ENCODE assay signal across 22 cellular contexts in genomic region chr4:153622093-153622492, GRCh38.
DNase-seq lines count a peak whose midpoint lies in the region; ATAC-seq and TF ChIP-seq lines count a peak whose summit lies in the region.
"Had no signal": no experiment of that assay in that cellular context is flagged by ENCODE, and none has a peak within 500 bp of the region (broad histone marks: within the 10 kb centered on the region; RNA-seq: fewer than 3 reads in every experiment).

No MANE protein-coding gene starts in this region.

- TF ChIP-seq CTCF in CD4-positive, alpha-beta T cell (IDR thresholded peaks at IDR 0.05), result no peak
- no peak for TF ChIP-seq CTCF in gastroesophageal sphincter (IDR thresholded peaks at IDR 0.05)
- TF ChIP-seq CTCF in upper lobe of left lung (IDR thresholded peaks at IDR 0.05), result no peak
- no peak for TF ChIP-seq CTCF in transverse colon (IDR thresholded peaks at IDR 0.05)

- H3K27me3 ChIP-seq in CD4-positive, alpha-beta T cell (ENCODE audit: control insufficient read depth, insufficient read depth, low read length), result no peaks in the 10 kb centered on the region
- no peaks in the 10 kb centered on the region for H3K27me3 ChIP-seq in gastroesophageal sphincter
- no peaks in the 10 kb centered on the region for H3K27me3 ChIP-seq in upper lobe of left lung
- no peaks in the 10 kb centered on the region for H3K27me3 ChIP-seq in transverse colon
- H3K27me3 ChIP-seq: BE2C, MG63 had no signal

- no peaks in the 10 kb centered on the region for H3K9me3 Mint-ChIP-seq in activated T-cell treated with anti-CD3 and anti-CD28 coated beads, Interleukin-2, amount 50 U/mL, for 24 hours
- no peaks in the 10 kb centered on the region for H3K9me3 Mint-ChIP-seq in CD4-positive, alpha-beta T cell
- H3K9me3 Mint-ChIP-seq: CD14-positive monocyte had no signal

- DNase-seq in activated T-cell treated with anti-CD3 and anti-CD28 coated beads, Interleukin-2, amount 50 U/mL, for 24 hours, result no peak
- DNase-seq in activated T-cell treated with anti-CD3 and anti-CD28 coated beads, Interleukin-2, amount 50 U/mL, for 1 hour, result no peak
- no peak for DNase-seq in CD4-positive, alpha-beta T cell
- DNase-seq in upper lobe of left lung (peak in 1 of 2 donors; percentile 33), transverse colon (no peak), head of caudate nucleus (no peak)
- DNase-seq: 8988T, ACHN, BE2C, DMS153, DND-41, IMR-90, KG1, MG63, NCI-H2029, NCI-H446, NCI-H524 treated with DMSO at 0.1 percent for 48 hours, NCI-H774, PC-3 had no signal

- H3K27me3 Mint-ChIP-seq in activated T-cell treated with anti-CD3 and anti-CD28 coated beads, Interleukin-2, amount 50 U/mL, for 24 hours, result no peaks in the 10 kb centered on the region
- no peaks in the 10 kb centered on the region for H3K27me3 Mint-ChIP-seq in CD4-positive, alpha-beta T cell

- H3K4me3 ChIP-seq in gastroesophageal sphincter, result no peak overlapping the region
- no peak overlapping the region for H3K4me3 ChIP-seq in upper lobe of left lung
- H3K4me3 ChIP-seq in transverse colon, result no peak overlapping the region
- H3K4me3 ChIP-seq: MG63 had no signal

- H3K4me3 Mint-ChIP-seq in activated T-cell treated with anti-CD3 and anti-CD28 coated beads, Interleukin-2, amount 50 U/mL, for 24 hours, result no peak overlapping the region
- H3K4me3 Mint-ChIP-seq in CD4-positive, alpha-beta T cell, result no peak overlapping the region

- POLR2A ChIA-PET in CD4-positive, alpha-beta T cell (lab: Charles Lee), result no interaction called here

- peaks cover 97% of the 10 kb centered on the region for H3K36me3 Mint-ChIP-seq in activated T-cell treated with anti-CD3 and anti-CD28 coated beads, Interleukin-2, amount 50 U/mL, for 24 hours (ENCODE audit: low read depth)
- peaks cover 100% of the 10 kb centered on the region for H3K36me3 Mint-ChIP-seq in CD4-positive, alpha-beta T cell (ENCODE audit: low read depth)

- H3K27ac ChIP-seq in CD4-positive, alpha-beta T cell (ENCODE audit: low read depth, low read length), result no peak overlapping the region
- H3K27ac ChIP-seq in gastroesophageal sphincter (no peak overlapping the region), upper lobe of left lung (no peak overlapping the region), transverse colon (no peak overlapping the region)

- H3K4me1 ChIP-seq in gastroesophageal sphincter, result no peaks in the 10 kb centered on the region
- no peaks in the 10 kb centered on the region for H3K4me1 ChIP-seq in upper lobe of left lung
- no peaks in the 10 kb centered on the region for H3K4me1 ChIP-seq in transverse colon
- H3K4me1 ChIP-seq: BE2C had no signal

- ATAC-seq in CD4-positive, alpha-beta T cell (ENCODE audit: poor library complexity), result no peak
- ATAC-seq in gastroesophageal sphincter (peak; percentile 25), upper lobe of left lung (ENCODE audit: low FRiP score in 2 of 2) (peak; percentile 12 to 48)
- ATAC-seq: HCT116, PC-3 had no signal

- CTCF ChIA-PET in CD4-positive, alpha-beta T cell (lab: Charles Lee), result interaction anchor here (1.2 kb wide), 1 partner anchor 21 kb away, joined by 3 read pairs; no protein-coding TSS in a partner anchor

- in situ Hi-C loops in transverse colon (cut with MboI; ENCODE audit: low pct_ligation_motif_present in 1 of 4, low pct_unique_long_range_greater_than_20kb in 1 of 4, low sequenced_read_pairs in 3 of 4), result no loop called here

- H3K36me3 ChIP-seq in gastroesophageal sphincter (peaks cover 0 to 96% of the 10 kb centered on the region in 2 donors), upper lobe of left lung (peaks cover 6 to 58% (median 45%) of the 10 kb centered on the region in 4 donors), transverse colon (peaks cover 0 to 14% (median 0%) of the 10 kb centered on the region in 4 donors)

- TF ChIP-seq EP300 in gastroesophageal sphincter (IDR thresholded peaks at IDR 0.05), result no peak
- TF ChIP-seq EP300 in upper lobe of left lung (IDR thresholded peaks at IDR 0.05), result no peak
- no peak for TF ChIP-seq EP300 in transverse colon (IDR thresholded peaks at IDR 0.05; ENCODE audit: low read depth)

- TF ChIP-seq POLR2A in gastroesophageal sphincter (IDR thresholded peaks at IDR 0.05) (no peak), upper lobe of left lung (IDR thresholded peaks at IDR 0.05) (no peak), transverse colon (IDR thresholded peaks at IDR 0.05) (no peak)

- H3K27ac Mint-ChIP-seq in activated T-cell treated with anti-CD3 and anti-CD28 coated beads, Interleukin-2, amount 50 U/mL, for 24 hours, result peak overlapping the region; percentile 61
- peak overlapping the region; percentile 74 for H3K27ac Mint-ChIP-seq in CD4-positive, alpha-beta T cell

- WGBS in gastroesophageal sphincter (ENCODE audit: low coverage in 1 of 2), 2 donors, result 86 to 100% methylated on average over 1 to 3 of the region's 5 CpGs
- 97 to 98% methylated on average over 4 to 5 of the region's 5 CpGs for WGBS in upper lobe of left lung, 2 donors
- whole genome bisulfite sequencing in transverse colon (ENCODE audit: low coverage in 1 of 2), 2 donors, result 100% methylated on average over 1 to 5 of the region's 5 CpGs

- no peaks in the 10 kb centered on the region for H3K9me3 ChIP-seq in CD4-positive, alpha-beta T cell (ENCODE audit: control insufficient read depth, low read length)
- H3K9me3 ChIP-seq in gastroesophageal sphincter, result no peaks in the 10 kb centered on the region
- no peaks in the 10 kb centered on the region for H3K9me3 ChIP-seq in upper lobe of left lung
- no peaks in the 10 kb centered on the region for H3K9me3 ChIP-seq in transverse colon
- H3K9me3 ChIP-seq: BE2C, MG63 had no signal

- intact Hi-C loops in CD4-positive, alpha-beta T cell (cut with DNase I, micrococcal nuclease), result no loop called here
- intact Hi-C loops in transverse colon (cut with DNase I; ENCODE audit: low total_unique reads) (no loop called here), head of caudate nucleus (cut with DNase I) (no loop called here)

- peaks cover 30% of the 10 kb centered on the region for H3K4me1 Mint-ChIP-seq in activated T-cell treated with anti-CD3 and anti-CD28 coated beads, Interleukin-2, amount 50 U/mL, for 24 hours (ENCODE audit: low read depth)
- peaks cover 7% of the 10 kb centered on the region for H3K4me1 Mint-ChIP-seq in CD4-positive, alpha-beta T cell (ENCODE audit: low read depth)
